14 cellular contexts compared by ENCODE assay signal in genomic region chr1:7690496-7691182, GRCh38.
DNase-seq lines count a peak whose midpoint lies in the region; ATAC-seq and TF ChIP-seq lines count a peak whose summit lies in the region.
"Had no signal": no experiment of that assay in that cellular context is flagged by ENCODE, and none has a peak within 500 bp of the region (broad histone marks: within the 10 kb centered on the region; RNA-seq: fewer than 3 reads in every experiment).

No MANE protein-coding gene starts in this region.

- peaks cover 12% of the 10 kb centered on the region for H3K9me3 Mint-ChIP-seq in chondrocyte (ENCODE audit: low read depth)
- peaks cover 5% of the 10 kb centered on the region for H3K9me3 Mint-ChIP-seq in stimulated activated effector memory CD8-positive, alpha-beta T cell treated with anti-CD3 and anti-CD28 coated beads, Interleukin-12 subunit alpha, Interleukin-12 subunit beta, amount 100 ng/mL, for 72 hours

- peak; percentile 18 to 40 for DNase-seq in SHP77 (lab: John Stamatoyannopoulos, UW)
- no peak for DNase-seq in SHP77 treated with DMSO at 0.1 percent for 48 hours (lab: John Stamatoyannopoulos, UW)
- peak; percentile 23 for DNase-seq in NCI-H2171 (lab: John Stamatoyannopoulos, UW)
- peak; percentile 54 for DNase-seq in chondrocyte (ENCODE audit: low spot score)
- DNase-seq in stimulated activated effector memory CD8-positive, alpha-beta T cell treated with anti-CD3 and anti-CD28 coated beads, Interleukin-12 subunit alpha, Interleukin-12 subunit beta, amount 100 ng/mL, for 72 hours (ENCODE audit: low spot score in 2 of 2): no peak
- no peak for DNase-seq in hypothalamus (lab: John Stamatoyannopoulos, UW)
- DNase-seq: CD8-positive, alpha-beta memory T cell; Karpas-422; NCI-H1417 treated with DMSO at 0.1 percent for 48 hours; NCI-H2029 treated with DMSO at 0.1 percent for 48 hours; NCI-H82; PC-3; SJCRH30 had no signal

- peaks cover 9% of the 10 kb centered on the region for H3K36me3 Mint-ChIP-seq in chondrocyte (ENCODE audit: low read depth)
- no peaks in the 10 kb centered on the region for H3K36me3 Mint-ChIP-seq in stimulated activated effector memory CD8-positive, alpha-beta T cell treated with anti-CD3 and anti-CD28 coated beads, Interleukin-12 subunit alpha, Interleukin-12 subunit beta, amount 100 ng/mL, for 72 hours

- peaks cover 30% of the 10 kb centered on the region for H3K27me3 Mint-ChIP-seq in chondrocyte (ENCODE audit: low read depth)

- no peaks in the 10 kb centered on the region for H3K4me1 Mint-ChIP-seq in chondrocyte (ENCODE audit: low read depth)
- H3K4me1 Mint-ChIP-seq in stimulated activated effector memory CD8-positive, alpha-beta T cell treated with anti-CD3 and anti-CD28 coated beads, Interleukin-12 subunit alpha, Interleukin-12 subunit beta, amount 100 ng/mL, for 72 hours: peaks cover 6% of the 10 kb centered on the region
- H3K4me1 Mint-ChIP-seq: CD8-positive, alpha-beta memory T cell had no signal

- no peak overlapping the region for H3K27ac Mint-ChIP-seq in chondrocyte (ENCODE audit: unreplicated experiment)
- no peak overlapping the region for H3K27ac Mint-ChIP-seq in stimulated activated effector memory CD8-positive, alpha-beta T cell treated with anti-CD3 and anti-CD28 coated beads, Interleukin-12 subunit alpha, Interleukin-12 subunit beta, amount 100 ng/mL, for 72 hours

- no peak overlapping the region for H3K4me3 Mint-ChIP-seq in chondrocyte (ENCODE audit: unreplicated experiment)
- H3K4me3 Mint-ChIP-seq in stimulated activated effector memory CD8-positive, alpha-beta T cell treated with anti-CD3 and anti-CD28 coated beads, Interleukin-12 subunit alpha, Interleukin-12 subunit beta, amount 100 ng/mL, for 72 hours: no peak overlapping the region

- peak; percentile 59 for ATAC-seq in stimulated activated effector memory CD8-positive, alpha-beta T cell treated with anti-CD3 and anti-CD28 coated beads, Interleukin-12 subunit alpha, Interleukin-12 subunit beta, amount 100 ng/mL, for 72 hours
- ATAC-seq in HG03571 (IDR thresholded peaks at IDR 0.05; ENCODE audit: unreplicated experiment): no peak
- ATAC-seq: PC-3 had no signal

- no peak for TF ChIP-seq CTCF in chondrocyte (IDR thresholded peaks at IDR 0.05)

Comparison
In these comparisons a context has a peak if more than half of its experiments do, and no peak if none do; other contexts are left out.
1. DNase-seq: peak in SHP77 (2 of 2), NCI-H2171 (single experiment) and chondrocyte (single experiment); none in SHP77 treated with DMSO at 0.1 percent for 48 hours (single experiment), stimulated activated effector memory CD8-positive, alpha-beta T cell treated with anti-CD3 and anti-CD28 coated beads, Interleukin-12 subunit alpha, Interleukin-12 subunit beta, amount 100 ng/mL, for 72 hours (0 of 2) and hypothalamus (0 of 51).